ENCODE assay signal across 11 cellular contexts in genomic region chr11:114354076-114354475, GRCh38. TPM values are rescaled to one million over a fixed set of nuclear protein-coding genes. Genes with fewer than 3 reads are reported as not detected.
DNase-seq lines count a peak whose midpoint lies in the region; ATAC-seq lines count a peak whose summit lies in the region.
"Had no signal": no experiment of that assay in that cellular context is flagged by ENCODE, and none has a peak within 500 bp of the region (broad histone marks: within the 10 kb centered on the region; RNA-seq: fewer than 3 reads in every experiment).

No MANE protein-coding gene starts in this region.

- no peaks in the 10 kb centered on the region for H3K4me1 Mint-ChIP-seq in activated naive CD8-positive, alpha-beta T cell treated with anti-CD3 and anti-CD28 coated beads for 36 hours
- H3K4me1 Mint-ChIP-seq: CD4-positive, alpha-beta memory T cell had no signal

- ATAC-seq in HG03108 (IDR thresholded peaks at IDR 0.05; ENCODE audit: unreplicated experiment) (no peak), HG03095 (IDR thresholded peaks at IDR 0.05; ENCODE audit: unreplicated experiment) (no peak)
- ATAC-seq: activated CD8-positive, alpha-beta T cell treated with anti-CD3 and anti-CD28 coated beads for 36 hours had no signal

- H3K36me3 Mint-ChIP-seq in activated naive CD8-positive, alpha-beta T cell treated with anti-CD3 and anti-CD28 coated beads for 36 hours: no peaks in the 10 kb centered on the region
- H3K36me3 Mint-ChIP-seq: CD4-positive, alpha-beta memory T cell had no signal

- H3K27me3 Mint-ChIP-seq in activated naive CD8-positive, alpha-beta T cell treated with anti-CD3 and anti-CD28 coated beads for 36 hours: peaks cover 11% of the 10 kb centered on the region

- no peak overlapping the region for H3K4me3 Mint-ChIP-seq in activated naive CD8-positive, alpha-beta T cell treated with anti-CD3 and anti-CD28 coated beads for 36 hours
- H3K4me3 Mint-ChIP-seq: activated CD8-positive, alpha-beta T cell treated with anti-CD3 and anti-CD28 coated beads for 36 hours; CD4-positive, alpha-beta memory T cell had no signal

- H3K9me3 Mint-ChIP-seq in activated naive CD8-positive, alpha-beta T cell treated with anti-CD3 and anti-CD28 coated beads for 36 hours: no peaks in the 10 kb centered on the region
- H3K9me3 Mint-ChIP-seq: activated CD8-positive, alpha-beta T cell treated with anti-CD3 and anti-CD28 coated beads for 36 hours; CD4-positive, alpha-beta memory T cell had no signal

- H3K27ac Mint-ChIP-seq in activated naive CD8-positive, alpha-beta T cell treated with anti-CD3 and anti-CD28 coated beads for 36 hours: no peak overlapping the region
- H3K27ac Mint-ChIP-seq: activated CD8-positive, alpha-beta T cell treated with anti-CD3 and anti-CD28 coated beads for 36 hours; CD4-positive, alpha-beta memory T cell had no signal

- DNase-seq in AG20443 (ENCODE audit: low spot score): peak; percentile 35
- peak; percentile 9 for DNase-seq in NAMALWA (ENCODE audit: low spot score)
- DNase-seq in dermis blood vessel endothelial cell: peak; percentile 58
- peak; percentile 56 for DNase-seq in myocyte (ENCODE audit: low read depth)
- no peak for DNase-seq in activated naive CD8-positive, alpha-beta T cell treated with anti-CD3 and anti-CD28 coated beads for 36 hours
- DNase-seq in NCI-H2029 (lab: John Stamatoyannopoulos, UW): no peak
- DNase-seq: activated CD8-positive, alpha-beta T cell treated with anti-CD3 and anti-CD28 coated beads for 36 hours; CD4-positive, alpha-beta memory T cell; NCI-H69 had no signal

RNA-seq across cellular contexts. Expression of gene C11orf71, which starts 46.2 kb away (rescaled TPM):
- total RNA-seq in dermis blood vessel endothelial cell (3.6 and 3.7 TPM in 2 replicates), myocyte (3.4 and 5.1 TPM in 2 replicates)
- 3.1 TPM for polyA plus RNA-seq in myocyte (2012)
- total RNA-seq in activated naive CD8-positive, alpha-beta T cell treated with anti-CD3 and anti-CD28 coated beads for 36 hours: 1 to 10 TPM; 5.7 to 6.2 TPM

RNA-seq across cellular contexts. Expression of gene RBM7, which starts 46.4 kb away (rescaled TPM):
- 32.2 and 69.9 TPM in 2 replicates for total RNA-seq in dermis blood vessel endothelial cell
- 15.9 and 19.1 TPM in 2 replicates for total RNA-seq in myocyte
- polyA plus RNA-seq in myocyte (2012): 20.0 TPM
- 10 to 100 TPM; 45.4 to 47.3 TPM for total RNA-seq in activated naive CD8-positive, alpha-beta T cell treated with anti-CD3 and anti-CD28 coated beads for 36 hours

RNA-seq across cellular contexts. Expression of gene NNMT, which starts 57.9 kb away (rescaled TPM):
- 182 and 330 TPM in 2 replicates for total RNA-seq in dermis blood vessel endothelial cell
- 921 and 1,107 TPM in 2 replicates for total RNA-seq in myocyte
- 2,128 TPM for polyA plus RNA-seq in myocyte (2012)
- not detected for total RNA-seq in activated naive CD8-positive, alpha-beta T cell treated with anti-CD3 and anti-CD28 coated beads for 36 hours
- total RNA-seq: activated CD8-positive, alpha-beta T cell treated with anti-CD3 and anti-CD28 coated beads for 36 hours; CD4-positive, alpha-beta memory T cell had no signal
- polyA plus RNA-seq: CD4-positive, alpha-beta memory T cell had no signal

Comparison
In these comparisons a context has a peak if more than half of its experiments do, and no peak if none do; other contexts are left out.
1. DNase-seq: peak in AG20443 (single experiment), NAMALWA (single experiment), dermis blood vessel endothelial cell (single experiment) and myocyte (single experiment); none in activated naive CD8-positive, alpha-beta T cell treated with anti-CD3 and anti-CD28 coated beads for 36 hours (single experiment) and NCI-H2029 (single experiment).
2. RNA of gene NNMT, which starts 57.9 kb away (total RNA-seq): 921 to 1,107 TPM in myocyte and 182 to 330 TPM in dermis blood vessel endothelial cell; not detected in activated naive CD8-positive, alpha-beta T cell treated with anti-CD3 and anti-CD28 coated beads for 36 hours; every median in the first group is over 100 times any median in the second.